Comparison of ENCODE assay signal across 7 cellular contexts in genomic region chr1:239303289-239303688, GRCh38.
"Had no signal": no experiment of that assay in that cellular context is flagged by ENCODE, and none has a peak within 500 bp of the region (broad histone marks: within the 10 kb centered on the region; RNA-seq: fewer than 3 reads in every experiment).

No MANE protein-coding gene starts in this region.

- H3K4me3 ChIP-seq: GM12878 had no signal

- DNase-seq: GDM1, GF-D8 had no signal

- FAIRE-seq: GM12878, GM12891, GM12892, GM18507, GM19239 had no signal

- ATAC-seq: GM12878 had no signal
